8 cellular contexts compared by ENCODE assay signal in genomic region chr20:33915726-33916331, GRCh38.
DNase-seq lines count a peak whose midpoint lies in the region; ATAC-seq, FAIRE-seq and TF ChIP-seq lines count a peak whose summit lies in the region.

No MANE protein-coding gene starts in this region.

- H3K4me1 Mint-ChIP-seq in H9, result peaks cover 0 to 6% of the 10 kb centered on the region in 2 experiments
- H3K4me1 Mint-ChIP-seq in WTC11, result peaks cover 14% of the 10 kb centered on the region

- peak; percentile 77 to 88 for ATAC-seq in A549
- ATAC-seq in WTC11, result peak; percentile 89
- no peak for ATAC-seq in stimulated activated naive CD8-positive, alpha-beta T cell treated with anti-CD3 and anti-CD28 coated beads, Interleukin-15, Interleukin-2, amounts not matched to agents 100 U/mL and 50 U/mL, for 24 hours
- no peak for ATAC-seq in HG03442 (IDR thresholded peaks at IDR 0.05; ENCODE audit: unreplicated experiment)

- no peak overlapping the region for H4K91ac ChIP-seq in H9 (ENCODE audit: insufficient read length, low read depth, low read length)

- no peak overlapping the region for H2BK15ac ChIP-seq in H9 (ENCODE audit: low read depth, low read length)

- TF ChIP-seq EP300 in A549 (IDR thresholded peaks at IDR 0.05), result no peak

- H3K9me3 Mint-ChIP-seq in H9 (no peaks in the 10 kb centered on the region), WTC11 (no peaks in the 10 kb centered on the region)

- H3K14ac ChIP-seq in H9 (ENCODE audit: insufficient read depth, low read length), result no peak overlapping the region

- POLR2A ChIA-PET in A549 (lab: Yijun Ruan, JAX) (interaction anchor here (1.7 kb wide), 1 partner anchor 78 kb away, joined by 7 read pairs; the partner anchor contains the start of gene RALY), WTC11 (lab: Charles Lee) (interaction anchor here (1.0 kb wide), 1 partner anchor 53 kb away, joined by 3 read pairs; no protein-coding TSS in a partner anchor)

- H3K56ac ChIP-seq in H9 (ENCODE audit: insufficient read length, low read depth, low read length), result no peak overlapping the region

- H4K8ac ChIP-seq in H9 (replicated peaks; ENCODE audit: insufficient read length, low read depth, low read length), result no peak overlapping the region

- no peak overlapping the region for H3K27ac Mint-ChIP-seq in H9
- H3K27ac Mint-ChIP-seq in WTC11, result no peak overlapping the region

- no peak overlapping the region for H3T11ph ChIP-seq in H9 (ENCODE audit: low read length)

- WGBS in A549 (ENCODE audit: missing lambda C conversion rate), result 59% methylated on average over 6 of the region's 6 CpGs
- WGBS in H9 (ENCODE audit: extremely low coverage, insufficient read length, low lambda C conversion rate), result no CpG with 5 or more reads among the region's 6 CpGs

- FAIRE-seq in A549 (lab: Jason Lieb, UNC), result no peak

- H3K23ac ChIP-seq in H9 (ENCODE audit: insufficient read length, low read depth, low read length), result no peak overlapping the region

- H4K5ac ChIP-seq in H9 (ENCODE audit: insufficient read length, low read depth, low read length), result no peak overlapping the region

- no peak overlapping the region for H2AK5ac ChIP-seq in H9 (ENCODE audit: insufficient read length, low read length)

- TF ChIP-seq RAD21 in A549 (conservative IDR thresholded peaks at IDR 0.05 in 1 of 2, IDR thresholded peaks at IDR 0.05 in 1 of 2), result peak; percentile 50 to 57; a peak in 4 of 5 replicates

- H3K4ac ChIP-seq in H9 (ENCODE audit: low read depth, low read length), result no peak overlapping the region

- H2BK12ac ChIP-seq in H9 (ENCODE audit: insufficient read length, low read depth, low read length), result no peak overlapping the region

- H3K4me1 ChIP-seq in A549 (0 out of 3 replicates have a peak, but pooled peaks cover 2% of the 10 kb centered on the region), H9 (ENCODE audit: insufficient read depth, low read length) (no peaks in the 10 kb centered on the region)

- H2BK5ac ChIP-seq in H9 (ENCODE audit: insufficient read length, low read length), result no peak overlapping the region

- no peaks in the 10 kb centered on the region for H3K79me1 ChIP-seq in H9 (ENCODE audit: insufficient read depth, low read depth, low read length, poor library complexity, severe bottlenecking)

- no peak overlapping the region for H3K9ac ChIP-seq in H9 (ENCODE audit: extremely low read depth, insufficient read length, low read length)

- H3K9me3 ChIP-seq in A549 (no peaks in the 10 kb centered on the region), H9 (ENCODE audit: control insufficient read depth, low read depth, low read length) (no peaks in the 10 kb centered on the region)

- DNase-seq in A549 (ENCODE audit: low read depth in 1 of 2, low spot score in 1 of 2) (peak; percentile 32 to 84), H9 (peak; percentile 59), WTC11 (ENCODE audit: low spot score) (peak; percentile 74), lung microvascular endothelial cell (ENCODE audit: low read depth in 2 of 2) (peak; percentile 10 to 49), NCI-H510A (lab: John Stamatoyannopoulos, UW) (no peak)
- DNase-seq in central memory CD4-positive, alpha-beta T cell, result peak; percentile 30
- DNase-seq in stimulated activated naive CD8-positive, alpha-beta T cell treated with anti-CD3 and anti-CD28 coated beads, Interleukin-15, Interleukin-2, amounts not matched to agents 100 U/mL and 50 U/mL, for 24 hours, result peak; percentile 71

- no peaks in the 10 kb centered on the region for H3K27me3 ChIP-seq in H9 (ENCODE audit: insufficient read depth, low read length)

- no peaks in the 10 kb centered on the region for H3K23me2 ChIP-seq in H9 (ENCODE audit: insufficient read length, low read depth, low read length, poor library complexity, severe bottlenecking)

- H2BK20ac ChIP-seq in H9 (ENCODE audit: low read depth, low read length, poor library complexity, severe bottlenecking), result no peak overlapping the region

- no peaks in the 10 kb centered on the region for H3K27me3 Mint-ChIP-seq in H9 (ENCODE audit: low read depth)
- H3K27me3 Mint-ChIP-seq in WTC11 (ENCODE audit: low read depth), result no peaks in the 10 kb centered on the region; the same call in 1 of the 2 replicates

- H3K79me2 ChIP-seq in H9 (ENCODE audit: insufficient read depth, low read length), result no peaks in the 10 kb centered on the region

- CTCF ChIA-PET in A549 (lab: Yijun Ruan, JAX) (interaction anchor here (0.7 to 5.5 kb wide), 16 partner anchors 10 to 214 kb away, joined by 3 to 20 read pairs (median 4); no protein-coding TSS in a partner anchor), WTC11 (lab: Charles Lee) (interaction anchor here (0.6 to 4.2 kb wide), 15 partner anchors 12 to 286 kb away, joined by 3 to 30 read pairs (median 4); no protein-coding TSS in a partner anchor)

- H2AFZ ChIP-seq in H9 (ENCODE audit: low read length), result no peak overlapping the region

- no peak overlapping the region for H3K27ac ChIP-seq in A549
- H3K27ac ChIP-seq in H9 (ENCODE audit: insufficient read length, low read depth, low read length), result no peak overlapping the region

- no peak for TF ChIP-seq POLR2A in A549 (IDR thresholded peaks at IDR 0.05; ENCODE audit: low read length)

- H4K20me1 ChIP-seq in H9 (ENCODE audit: control insufficient read depth, insufficient read depth, insufficient read length), result no peaks in the 10 kb centered on the region

- TF ChIP-seq CTCF in A549 (IDR thresholded peaks at IDR 0.05), result peak; percentile 61
- peak; percentile 95 for TF ChIP-seq CTCF in H9 (conservative IDR thresholded peaks at IDR 0.05)
- peak; percentile 80 for TF ChIP-seq CTCF in WTC11 (IDR thresholded peaks at IDR 0.05)

- H3K18ac ChIP-seq in H9 (ENCODE audit: insufficient read length, low read depth, low read length), result no peak overlapping the region

- H2BK120ac ChIP-seq in H9 (ENCODE audit: low read depth, low read length, poor library complexity, severe bottlenecking), result no peak overlapping the region

- no peak overlapping the region for H3K4me2 ChIP-seq in A549
- no peak overlapping the region for H3K4me2 ChIP-seq in H9 (ENCODE audit: insufficient read depth, insufficient read length, low read length)

- H3K4me3 Mint-ChIP-seq in H9 (no peak overlapping the region), WTC11 (no peak overlapping the region)

- no peak overlapping the region for H3K4me3 ChIP-seq in A549

- H3K36me3 Mint-ChIP-seq in H9 (ENCODE audit: insufficient read depth in 1 of 3, low read depth in 3 of 3) (no peaks in the 10 kb centered on the region), WTC11 (no peaks in the 10 kb centered on the region)

TF ChIP-seq in A549, 52 proteins besides CTCF, POLR2A, EP300 and RAD21:
- TF ChIP-seq SMC3 (IDR thresholded peaks at IDR 0.05) (peak; percentile 61), EHMT2 (IDR thresholded peaks at IDR 0.05; ENCODE audit: low read depth) (no peak), MAX (IDR thresholded peaks at IDR 0.05) (peak; percentile 69), ZFP36 (IDR thresholded peaks at IDR 0.05; ENCODE audit: borderline replicate concordance, partially characterized antibody) (peak; percentile 70)

TF ChIP-seq in WTC11, 78 proteins besides CTCF, POLR2A, EP300 and RAD21 (continues in another document):
- TF ChIP-seq ELF4 (CRISPR knock-in tag; IDR thresholded peaks at IDR 0.05; ENCODE audit: low read depth) (no peak), ZBTB21 (CRISPR knock-in tag; IDR thresholded peaks at IDR 0.05; ENCODE audit: borderline replicate concordance) (no peak), GTF2I (CRISPR knock-in tag; conservative IDR thresholded peaks at IDR 0.05) (peak; percentile 78; the same call in 1 of the 2 replicates), ZSCAN18 (CRISPR knock-in tag; IDR thresholded peaks at IDR 0.05) (no peak), CBFB (CRISPR knock-in tag; IDR thresholded peaks at IDR 0.05; ENCODE audit: low read depth) (no peak)
- TF ChIP-seq, protein P1, sequence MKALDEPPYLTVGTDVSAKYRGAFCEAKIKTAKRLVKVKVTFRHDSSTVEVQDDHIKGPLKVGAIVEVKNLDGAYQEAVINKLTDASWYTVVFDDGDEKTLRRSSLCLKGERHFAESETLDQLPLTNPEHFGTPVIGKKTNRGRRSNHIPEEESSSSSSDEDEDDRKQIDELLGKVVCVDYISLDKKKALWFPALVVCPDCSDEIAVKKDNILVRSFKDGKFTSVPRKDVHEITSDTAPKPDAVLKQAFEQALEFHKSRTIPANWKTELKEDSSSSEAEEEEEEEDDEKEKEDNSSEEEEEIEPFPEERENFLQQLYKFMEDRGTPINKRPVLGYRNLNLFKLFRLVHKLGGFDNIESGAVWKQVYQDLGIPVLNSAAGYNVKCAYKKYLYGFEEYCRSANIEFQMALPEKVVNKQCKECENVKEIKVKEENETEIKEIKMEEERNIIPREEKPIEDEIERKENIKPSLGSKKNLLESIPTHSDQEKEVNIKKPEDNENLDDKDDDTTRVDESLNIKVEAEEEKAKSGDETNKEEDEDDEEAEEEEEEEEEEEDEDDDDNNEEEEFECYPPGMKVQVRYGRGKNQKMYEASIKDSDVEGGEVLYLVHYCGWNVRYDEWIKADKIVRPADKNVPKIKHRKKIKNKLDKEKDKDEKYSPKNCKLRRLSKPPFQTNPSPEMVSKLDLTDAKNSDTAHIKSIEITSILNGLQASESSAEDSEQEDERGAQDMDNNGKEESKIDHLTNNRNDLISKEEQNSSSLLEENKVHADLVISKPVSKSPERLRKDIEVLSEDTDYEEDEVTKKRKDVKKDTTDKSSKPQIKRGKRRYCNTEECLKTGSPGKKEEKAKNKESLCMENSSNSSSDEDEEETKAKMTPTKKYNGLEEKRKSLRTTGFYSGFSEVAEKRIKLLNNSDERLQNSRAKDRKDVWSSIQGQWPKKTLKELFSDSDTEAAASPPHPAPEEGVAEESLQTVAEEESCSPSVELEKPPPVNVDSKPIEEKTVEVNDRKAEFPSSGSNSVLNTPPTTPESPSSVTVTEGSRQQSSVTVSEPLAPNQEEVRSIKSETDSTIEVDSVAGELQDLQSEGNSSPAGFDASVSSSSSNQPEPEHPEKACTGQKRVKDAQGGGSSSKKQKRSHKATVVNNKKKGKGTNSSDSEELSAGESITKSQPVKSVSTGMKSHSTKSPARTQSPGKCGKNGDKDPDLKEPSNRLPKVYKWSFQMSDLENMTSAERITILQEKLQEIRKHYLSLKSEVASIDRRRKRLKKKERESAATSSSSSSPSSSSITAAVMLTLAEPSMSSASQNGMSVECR (CRISPR knock-in tag; IDR thresholded peaks at IDR 0.05; ENCODE audit: borderline replicate concordance), result no peak

Comparison
In these comparisons a context has a peak if more than half of its experiments do, and no peak if none do; other contexts are left out.
1. ATAC-seq: peak in A549 (2 of 2) and WTC11 (single experiment); none in stimulated activated naive CD8-positive, alpha-beta T cell treated with anti-CD3 and anti-CD28 coated beads, Interleukin-15, Interleukin-2, amounts not matched to agents 100 U/mL and 50 U/mL, for 24 hours (single experiment) and HG03442 (single experiment).
2. Of the 8 proteins assayed by ChIP-seq in both WTC11 and A549: peak only in WTC11: none; only in A549: none; in both: CTCF and MAX; in neither: 6.
3. Peak in every context shown above with its lines, with median percentiles within 50 percentile points of each other: CTCF ChIP-seq.